1 cellular context compared by ENCODE assay signal in the genomic region with DNA sequence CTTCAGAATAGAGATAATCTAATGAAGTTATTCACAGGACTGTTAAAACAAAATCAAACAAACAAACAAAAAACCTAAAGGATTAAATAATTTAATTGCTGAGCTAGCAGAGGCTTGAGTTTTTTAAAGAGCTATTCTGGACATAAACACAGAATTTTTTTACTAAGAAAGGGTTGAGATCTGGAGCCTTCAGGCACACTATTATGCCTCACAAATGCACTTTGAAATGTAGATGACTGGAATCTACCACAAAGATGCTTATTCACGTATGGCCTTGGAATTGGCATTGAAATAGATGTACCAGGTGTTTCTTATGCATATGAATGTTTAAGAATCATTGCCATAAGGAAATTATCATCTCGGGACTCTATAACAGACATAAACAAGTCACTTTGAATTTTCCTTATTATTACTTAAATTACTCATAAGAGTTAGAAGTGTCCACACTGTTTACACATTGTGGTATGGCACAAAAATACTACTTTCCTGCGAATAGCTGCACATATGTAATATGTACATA.
TF ChIP-seq lines count a peak whose summit lies in the region.

No MANE protein-coding gene starts in this region.

TF ChIP-seq in GM23338, 12 proteins besides CTCF, POLR2A, EP300 and RAD21 (continued from another document):
- TF ChIP-seq, protein P1, sequence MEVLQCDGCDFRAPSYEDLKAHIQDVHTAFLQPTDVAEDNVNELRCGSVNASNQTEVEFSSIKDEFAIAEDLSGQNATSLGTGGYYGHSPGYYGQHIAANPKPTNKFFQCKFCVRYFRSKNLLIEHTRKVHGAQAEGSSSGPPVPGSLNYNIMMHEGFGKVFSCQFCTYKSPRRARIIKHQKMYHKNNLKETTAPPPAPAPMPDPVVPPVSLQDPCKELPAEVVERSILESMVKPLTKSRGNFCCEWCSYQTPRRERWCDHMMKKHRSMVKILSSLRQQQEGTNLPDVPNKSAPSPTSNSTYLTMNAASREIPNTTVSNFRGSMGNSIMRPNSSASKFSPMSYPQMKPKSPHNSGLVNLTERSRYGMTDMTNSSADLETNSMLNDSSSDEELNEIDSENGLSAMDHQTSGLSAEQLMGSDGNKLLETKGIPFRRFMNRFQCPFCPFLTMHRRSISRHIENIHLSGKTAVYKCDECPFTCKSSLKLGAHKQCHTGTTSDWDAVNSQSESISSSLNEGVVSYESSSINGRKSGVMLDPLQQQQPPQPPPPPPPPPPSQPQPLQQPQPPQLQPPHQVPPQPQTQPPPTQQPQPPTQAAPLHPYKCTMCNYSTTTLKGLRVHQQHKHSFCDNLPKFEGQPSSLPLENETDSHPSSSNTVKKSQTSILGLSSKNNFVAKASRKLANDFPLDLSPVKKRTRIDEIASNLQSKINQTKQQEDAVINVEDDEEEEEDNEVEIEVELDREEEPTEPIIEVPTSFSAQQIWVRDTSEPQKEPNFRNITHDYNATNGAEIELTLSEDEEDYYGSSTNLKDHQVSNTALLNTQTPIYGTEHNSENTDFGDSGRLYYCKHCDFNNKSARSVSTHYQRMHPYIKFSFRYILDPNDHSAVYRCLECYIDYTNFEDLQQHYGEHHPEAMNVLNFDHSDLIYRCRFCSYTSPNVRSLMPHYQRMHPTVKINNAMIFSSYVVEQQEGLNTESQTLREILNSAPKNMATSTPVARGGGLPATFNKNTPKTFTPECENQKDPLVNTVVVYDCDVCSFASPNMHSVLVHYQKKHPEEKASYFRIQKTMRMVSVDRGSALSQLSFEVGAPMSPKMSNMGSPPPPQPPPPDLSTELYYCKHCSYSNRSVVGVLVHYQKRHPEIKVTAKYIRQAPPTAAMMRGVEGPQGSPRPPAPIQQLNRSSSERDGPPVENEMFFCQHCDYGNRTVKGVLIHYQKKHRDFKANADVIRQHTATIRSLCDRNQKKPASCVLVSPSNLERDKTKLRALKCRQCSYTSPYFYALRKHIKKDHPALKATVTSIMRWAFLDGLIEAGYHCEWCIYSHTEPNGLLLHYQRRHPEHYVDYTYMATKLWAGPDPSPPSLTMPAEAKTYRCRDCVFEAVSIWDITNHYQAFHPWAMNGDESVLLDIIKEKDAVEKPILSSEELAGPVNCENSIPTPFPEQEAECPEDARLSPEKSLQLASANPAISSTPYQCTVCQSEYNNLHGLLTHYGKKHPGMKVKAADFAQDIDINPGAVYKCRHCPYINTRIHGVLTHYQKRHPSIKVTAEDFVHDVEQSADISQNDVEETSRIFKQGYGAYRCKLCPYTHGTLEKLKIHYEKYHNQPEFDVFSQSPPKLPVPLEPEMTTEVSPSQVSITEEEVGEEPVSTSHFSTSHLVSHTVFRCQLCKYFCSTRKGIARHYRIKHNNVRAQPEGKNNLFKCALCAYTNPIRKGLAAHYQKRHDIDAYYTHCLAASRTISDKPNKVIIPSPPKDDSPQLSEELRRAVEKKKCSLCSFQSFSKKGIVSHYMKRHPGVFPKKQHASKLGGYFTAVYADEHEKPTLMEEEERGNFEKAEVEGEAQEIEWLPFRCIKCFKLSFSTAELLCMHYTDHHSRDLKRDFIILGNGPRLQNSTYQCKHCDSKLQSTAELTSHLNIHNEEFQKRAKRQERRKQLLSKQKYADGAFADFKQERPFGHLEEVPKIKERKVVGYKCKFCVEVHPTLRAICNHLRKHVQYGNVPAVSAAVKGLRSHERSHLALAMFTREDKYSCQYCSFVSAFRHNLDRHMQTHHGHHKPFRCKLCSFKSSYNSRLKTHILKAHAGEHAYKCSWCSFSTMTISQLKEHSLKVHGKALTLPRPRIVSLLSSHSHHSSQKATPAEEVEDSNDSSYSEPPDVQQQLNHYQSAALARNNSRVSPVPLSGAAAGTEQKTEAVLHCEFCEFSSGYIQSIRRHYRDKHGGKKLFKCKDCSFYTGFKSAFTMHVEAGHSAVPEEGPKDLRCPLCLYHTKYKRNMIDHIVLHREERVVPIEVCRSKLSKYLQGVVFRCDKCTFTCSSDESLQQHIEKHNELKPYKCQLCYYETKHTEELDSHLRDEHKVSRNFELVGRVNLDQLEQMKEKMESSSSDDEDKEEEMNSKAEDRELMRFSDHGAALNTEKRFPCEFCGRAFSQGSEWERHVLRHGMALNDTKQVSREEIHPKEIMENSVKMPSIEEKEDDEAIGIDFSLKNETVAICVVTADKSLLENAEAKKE (CRISPR knock-in tag; IDR thresholded peaks at IDR 0.05): no peak
- no peak for TF ChIP-seq NANOG (IDR thresholded peaks at IDR 0.05; ENCODE audit: borderline replicate concordance)
- no peak for TF ChIP-seq POLR2AphosphoS5 (IDR thresholded peaks at IDR 0.05; ENCODE audit: low read depth)
